ENCODE assay signal across 10 cellular contexts in genomic region chr3:67349551-67350174, GRCh38.
A peak's percentile ranks its signal among the peaks of the same experiment; 100 is the strongest.
DNase-seq lines count a peak whose midpoint lies in the region; ATAC-seq, FAIRE-seq and TF ChIP-seq lines count a peak whose summit lies in the region.
"Had no signal": no experiment of that assay in that cellular context is flagged by ENCODE, and none has a peak within 500 bp of the region (broad histone marks: within the 10 kb centered on the region; RNA-seq: fewer than 3 reads in every experiment).

No MANE protein-coding gene starts in this region.

- no peak overlapping the region for H3K4me3 ChIP-seq in HepG2 (replicated peaks in 1 of 3; ENCODE audit: insufficient read depth in 1 of 3, low read depth in 2 of 3, low read length in 3 of 3)

- H3K4me1 ChIP-seq in HepG2 (ENCODE audit: insufficient read depth, low read length), result no peaks in the 10 kb centered on the region

- H4K20me1 ChIP-seq in HepG2 (ENCODE audit: insufficient read depth, low read length), result no peaks in the 10 kb centered on the region

- DNase-seq in stimulated activated naive CD4-positive, alpha-beta T cell treated with Interleukin-2 at 50 U/mL for 16 hours (lab: John Stamatoyannopoulos, UW), result peak; percentile 28
- no peak for DNase-seq in stimulated activated naive CD4-positive, alpha-beta T cell (lab: John Stamatoyannopoulos, UW)
- DNase-seq in activated naive CD8-positive, alpha-beta T cell treated with anti-CD3 and anti-CD28 coated beads, Interleukin-2, amount 10 ng/mL, durations not matched to agents 7 days and 5 days, result no peak
- DNase-seq in stromal cell of bone marrow (ENCODE audit: low read depth) (peak; percentile 8), HepG2 (ENCODE audit: low spot score) (no peak), D341Med (ENCODE audit: low spot score) (no peak), cerebellar cortex (ENCODE audit: low spot score) (no peak)

- POLR2A ChIA-PET in activated naive CD8-positive, alpha-beta T cell treated with anti-CD3 and anti-CD28 coated beads, Interleukin-2, amount 10 ng/mL, durations not matched to agents 7 days and 5 days (lab: Charles Lee), result no interaction called here
- POLR2A ChIA-PET in HepG2 (lab: Yijun Ruan, JAX), result no interaction called here

- FAIRE-seq in HepG2 (lab: Jason Lieb, UNC), result no peak

- H3K27ac ChIP-seq in HepG2 (ENCODE audit: extremely low read length, insufficient read depth, low read length), result no peak overlapping the region

- peaks cover 12% of the 10 kb centered on the region for H3K9me3 Mint-ChIP-seq in activated naive CD8-positive, alpha-beta T cell treated with anti-CD3 and anti-CD28 coated beads, Interleukin-2, amount 10 ng/mL, durations not matched to agents 7 days and 5 days

- no peak for TF ChIP-seq CTCF in HepG2 (CRISPR knock-in tag; IDR thresholded peaks at IDR 0.05)

- H3K36me3 Mint-ChIP-seq in activated naive CD8-positive, alpha-beta T cell treated with anti-CD3 and anti-CD28 coated beads, Interleukin-2, amount 10 ng/mL, durations not matched to agents 7 days and 5 days, result peaks cover 12% of the 10 kb centered on the region
- H3K36me3 Mint-ChIP-seq: CD4-positive, CD25-positive, alpha-beta regulatory T cell had no signal

- H3K4me2 ChIP-seq in HepG2 (ENCODE audit: low read depth, low read length), result no peak overlapping the region

- peaks cover 5% of the 10 kb centered on the region for H3K4me1 Mint-ChIP-seq in activated naive CD8-positive, alpha-beta T cell treated with anti-CD3 and anti-CD28 coated beads, Interleukin-2, amount 10 ng/mL, durations not matched to agents 7 days and 5 days
- H3K4me1 Mint-ChIP-seq: CD4-positive, CD25-positive, alpha-beta regulatory T cell had no signal

- ATAC-seq in HG03103 (IDR thresholded peaks at IDR 0.05; ENCODE audit: low read depth, unreplicated experiment) (peak; percentile 88), HepG2 (no peak)
- peak; percentile 63 for ATAC-seq in activated naive CD8-positive, alpha-beta T cell treated with anti-CD3 and anti-CD28 coated beads, Interleukin-2, amount 10 ng/mL, durations not matched to agents 7 days and 5 days (ENCODE audit: low read depth)
- ATAC-seq: left lobe of liver had no signal

- in situ Hi-C loops in HepG2 (cut with HindIII; ENCODE audit: extremely low pct_ligation_motif_present, low pct_unique_long_range_greater_than_20kb), result loop anchor here (25.0 kb wide), 2 partner anchors 387 to 1538 kb away; no protein-coding TSS in a partner anchor

- H3K27me3 Mint-ChIP-seq in activated naive CD8-positive, alpha-beta T cell treated with anti-CD3 and anti-CD28 coated beads, Interleukin-2, amount 10 ng/mL, durations not matched to agents 7 days and 5 days, result no peaks in the 10 kb centered on the region
- H3K27me3 Mint-ChIP-seq: CD4-positive, CD25-positive, alpha-beta regulatory T cell had no signal

- peak overlapping the region; percentile 16 for H3K4me3 Mint-ChIP-seq in activated naive CD8-positive, alpha-beta T cell treated with anti-CD3 and anti-CD28 coated beads, Interleukin-2, amount 10 ng/mL, durations not matched to agents 7 days and 5 days
- H3K4me3 Mint-ChIP-seq: CD4-positive, CD25-positive, alpha-beta regulatory T cell had no signal

- intact Hi-C loops in HepG2 (cut with micrococcal nuclease; ENCODE audit: unreplicated experiment), result no loop called here

- no peaks in the 10 kb centered on the region for H3K9me3 ChIP-seq in HepG2 (ENCODE audit: low read length)

- H3K27me3 ChIP-seq in HepG2 (ENCODE audit: control insufficient read depth in 1 of 2, insufficient read depth in 2 of 2, low read length in 2 of 2), result no peaks in the 10 kb centered on the region; a peak in 1 of 5 replicates

- no peak for TF ChIP-seq POLR2A in HepG2 (IDR thresholded peaks at IDR 0.05; ENCODE audit: insufficient read depth in 1 of 2, low read depth in 2 of 2, low read length in 2 of 2)

- CTCF ChIA-PET in HepG2 (lab: Yijun Ruan, JAX; ENCODE audit: low intra/inter-chr PET ratio, low total read pairs), result no interaction called here

- no peaks in the 10 kb centered on the region for H3K36me3 ChIP-seq in HepG2 (replicated peaks in 1 of 2; ENCODE audit: control insufficient read depth in 1 of 2, insufficient read depth in 2 of 2, low read length in 2 of 2)

- no peak overlapping the region for H3K9ac ChIP-seq in HepG2 (ENCODE audit: insufficient read depth, low read depth, low read length)

- no peak for TF ChIP-seq RAD21 in HepG2 (CRISPR knock-in tag; IDR thresholded peaks at IDR 0.05)

- no peaks in the 10 kb centered on the region for H3K79me2 ChIP-seq in HepG2 (ENCODE audit: insufficient read depth, low read length)

- TF ChIP-seq EP300 in HepG2 (IDR thresholded peaks at IDR 0.05; ENCODE audit: low read depth in 2 of 2, low read length in 2 of 2) (no peak), HepG2 (CRISPR knock-in tag; IDR thresholded peaks at IDR 0.05; ENCODE audit: borderline replicate concordance) (no peak)

- no peak overlapping the region for H2AFZ ChIP-seq in HepG2 (ENCODE audit: low read length)

- H3K27ac Mint-ChIP-seq in activated naive CD8-positive, alpha-beta T cell treated with anti-CD3 and anti-CD28 coated beads, Interleukin-2, amount 10 ng/mL, durations not matched to agents 7 days and 5 days, result peak overlapping the region; percentile 44
- H3K27ac Mint-ChIP-seq: CD4-positive, CD25-positive, alpha-beta regulatory T cell had no signal

- BruUV-seq in HepG2 (replicated peaks; lab: Mats Ljungman, UMichigan), result no TSS peak

TF ChIP-seq in HepG2, 621 proteins besides CTCF, POLR2A, EP300 and RAD21:
- no peak for TF ChIP-seq PPARG (CRISPR knock-in tag; conservative IDR thresholded peaks at IDR 0.05)
- TF ChIP-seq SMARCE1 (IDR thresholded peaks at IDR 0.05; ENCODE audit: borderline replicate concordance), result no peak
- TF ChIP-seq ZNF3 (CRISPR knock-in tag; IDR thresholded peaks at IDR 0.05), result no peak
- no peak for TF ChIP-seq CBX5 (CRISPR knock-in tag; IDR thresholded peaks at IDR 0.05; ENCODE audit: borderline replicate concordance)
- no peak for TF ChIP-seq SETDB1 (CRISPR knock-in tag; IDR thresholded peaks at IDR 0.05; ENCODE audit: borderline replicate concordance)
- no peak for TF ChIP-seq AHDC1 (CRISPR knock-in tag; IDR thresholded peaks at IDR 0.05; ENCODE audit: borderline replicate concordance)
- TF ChIP-seq NFKB2 (CRISPR knock-in tag; IDR thresholded peaks at IDR 0.05; ENCODE audit: borderline replicate concordance), result no peak
- no peak for TF ChIP-seq CREBL2 (CRISPR knock-in tag; IDR thresholded peaks at IDR 0.05; ENCODE audit: borderline replicate concordance)
- TF ChIP-seq PLRG1 (conservative IDR thresholded peaks at IDR 0.05), result no peak
- no peak for TF ChIP-seq ZBTB43 (CRISPR knock-in tag; conservative IDR thresholded peaks at IDR 0.05)
- no peak for TF ChIP-seq ZFP36L1 (CRISPR knock-in tag; IDR thresholded peaks at IDR 0.05)
- TF ChIP-seq ZSCAN12 (CRISPR knock-in tag; IDR thresholded peaks at IDR 0.05), result no peak
- TF ChIP-seq TP53 (CRISPR knock-in tag; conservative IDR thresholded peaks at IDR 0.05), result no peak
- no peak for TF ChIP-seq ZNF557 (CRISPR knock-in tag; IDR thresholded peaks at IDR 0.05)
- TF ChIP-seq TCF7 (IDR thresholded peaks at IDR 0.05; ENCODE audit: low read depth), result no peak
TF ChIP-seq in HepG2: peak in this region for 0.

Comparison
In these comparisons a context has a peak if more than half of its experiments do, and no peak if none do; other contexts are left out.
1. DNase-seq: peak in stimulated activated naive CD4-positive, alpha-beta T cell treated with Interleukin-2 at 50 U/mL for 16 hours (single experiment) and stromal cell of bone marrow (single experiment); none in stimulated activated naive CD4-positive, alpha-beta T cell (0 of 6), activated naive CD8-positive, alpha-beta T cell treated with anti-CD3 and anti-CD28 coated beads, Interleukin-2, amount 10 ng/mL, durations not matched to agents 7 days and 5 days (single experiment), HepG2 (single experiment), D341Med (single experiment) and cerebellar cortex (single experiment).